1 cellular context compared by ENCODE assay signal in genomic region chr20:324177-325042, GRCh38.
TF ChIP-seq lines count a peak whose summit lies in the region.

No MANE protein-coding gene starts in this region.

TF ChIP-seq in GM23338, 12 proteins besides CTCF, POLR2A, EP300 and RAD21 (continued from another document):
- TF ChIP-seq ZNF462 (CRISPR knock-in tag; IDR thresholded peaks at IDR 0.05) (no peak), EZH2 (IDR thresholded peaks at IDR 0.05; ENCODE audit: low read depth, unreplicated experiment) (no peak)
